ENCODE assay signal across 15 cellular contexts in the genomic region with DNA sequence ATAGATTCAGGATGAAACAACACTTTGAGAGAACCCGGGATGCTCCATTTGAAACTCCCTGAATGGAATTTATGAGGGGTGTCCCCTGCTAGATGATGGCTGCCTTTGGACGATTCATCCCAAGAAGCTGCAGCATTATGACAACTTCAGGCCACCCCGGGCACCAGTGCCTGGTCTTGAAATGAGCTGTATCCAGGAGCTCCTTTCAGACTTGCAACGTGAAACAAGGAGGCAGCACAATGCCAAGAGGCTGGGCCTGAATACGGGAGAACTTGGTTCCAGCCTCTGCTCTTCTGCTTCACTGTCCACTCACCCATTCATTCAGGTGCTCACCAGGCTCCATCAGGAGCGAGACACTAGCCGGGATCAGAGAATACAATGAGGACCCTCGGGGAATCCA.
DNase-seq lines count a peak whose midpoint lies in the region; ATAC-seq and TF ChIP-seq lines count a peak whose summit lies in the region.
"Had no signal": no experiment of that assay in that cellular context is flagged by ENCODE, and none has a peak within 500 bp of the region (broad histone marks: within the 10 kb centered on the region; RNA-seq: fewer than 3 reads in every experiment).

No MANE protein-coding gene starts in this region.

- no peak overlapping the region for H3K4me3 Mint-ChIP-seq in activated CD8-positive, alpha-beta memory T cell treated with anti-CD3 and anti-CD28 coated beads, Interleukin-2, amount 10 ng/mL, durations not matched to agents 7 days and 5 days

- no peak overlapping the region for H3K27ac ChIP-seq in OCI-LY3 (ENCODE audit: low read length)
- H3K27ac ChIP-seq: epithelial cell of prostate had no signal

- H3K27me3 ChIP-seq in OCI-LY3 (ENCODE audit: low read depth, low read length): no peaks in the 10 kb centered on the region
- H3K27me3 ChIP-seq: testis had no signal

- H3K36me3 Mint-ChIP-seq in activated CD8-positive, alpha-beta memory T cell treated with anti-CD3 and anti-CD28 coated beads, Interleukin-2, amount 10 ng/mL, durations not matched to agents 7 days and 5 days: peaks cover 63% of the 10 kb centered on the region

- CTCF ChIA-PET in activated CD8-positive, alpha-beta memory T cell treated with anti-CD3 and anti-CD28 coated beads, Interleukin-2, amount 10 ng/mL, durations not matched to agents 7 days and 5 days (lab: Charles Lee): interaction anchor here (3.3 to 19.9 kb wide), 3 partner anchors 65 to 76 kb away, joined by 13 to 257 read pairs (median 51); a partner anchor contains a TSS

- H4K20me1 ChIP-seq in OCI-LY3 (ENCODE audit: insufficient read depth, low read length): no peaks in the 10 kb centered on the region

- peaks cover 25% of the 10 kb centered on the region for H3K36me3 ChIP-seq in OCI-LY3 (replicated peaks; ENCODE audit: low read depth, low read length)

- peaks cover 68% of the 10 kb centered on the region for H3K4me1 Mint-ChIP-seq in activated CD8-positive, alpha-beta memory T cell treated with anti-CD3 and anti-CD28 coated beads, Interleukin-2, amount 10 ng/mL, durations not matched to agents 7 days and 5 days

- H3K27ac Mint-ChIP-seq in activated CD8-positive, alpha-beta memory T cell treated with anti-CD3 and anti-CD28 coated beads, Interleukin-2, amount 10 ng/mL, durations not matched to agents 7 days and 5 days: peak overlapping the region; percentile 91

- no peaks in the 10 kb centered on the region for H3K9me3 ChIP-seq in OCI-LY3 (ENCODE audit: insufficient read depth, low read length)
- H3K9me3 ChIP-seq: testis had no signal

- no peaks in the 10 kb centered on the region for H3K9me3 Mint-ChIP-seq in activated CD8-positive, alpha-beta memory T cell treated with anti-CD3 and anti-CD28 coated beads, Interleukin-2, amount 10 ng/mL, durations not matched to agents 7 days and 5 days (ENCODE audit: low read depth)

- no peak for DNase-seq in activated CD8-positive, alpha-beta memory T cell treated with anti-CD3 and anti-CD28 coated beads, Interleukin-2, amount 10 ng/mL, durations not matched to agents 7 days and 5 days
- DNase-seq in activated CD8-positive, alpha-beta memory T cell treated with anti-CD3 and anti-CD28 coated beads, Interleukin-2, amount 50 U/mL, for 4 hours: no peak
- DNase-seq in cerebellar cortex (ENCODE audit: low spot score): peak; percentile 50
- peak; percentile 47 for DNase-seq in stimulated activated CD8-positive, alpha-beta memory T cell treated with anti-CD3 and anti-CD28 coated beads, Interleukin-4, amount 100 ng/mL, for 48 hours
- no peak for DNase-seq in NCI-H2107 treated with DMSO at 0.1 percent for 48 hours (lab: John Stamatoyannopoulos, UW; ENCODE audit: unreplicated experiment)
- DNase-seq in GOT3 (lab: John Stamatoyannopoulos, UW): no peak
- DNase-seq: ACHN; activated effector memory CD4-positive, alpha-beta T cell treated with anti-CD3 and anti-CD28 coated beads, Interleukin-2, amount 50 U/mL, for 16 hours; caudate nucleus; glutamatergic neuron; HCEC 1CT; testis had no signal

- no peak overlapping the region for H3K4me3 ChIP-seq in OCI-LY3 (ENCODE audit: low read length)
- H3K4me3 ChIP-seq: testis had no signal

- peak overlapping the region; percentile 86; the same call in 1 of the 2 replicates for H3K4me2 ChIP-seq in OCI-LY3 (ENCODE audit: low read length)

- no peaks in the 10 kb centered on the region for H3K27me3 Mint-ChIP-seq in activated CD8-positive, alpha-beta memory T cell treated with anti-CD3 and anti-CD28 coated beads, Interleukin-2, amount 10 ng/mL, durations not matched to agents 7 days and 5 days

- no peak for TF ChIP-seq CTCF in OCI-LY3 (IDR thresholded peaks at IDR 0.05; ENCODE audit: low read depth, low read length)

- peaks cover 69% of the 10 kb centered on the region for H3K4me1 ChIP-seq in OCI-LY3 (ENCODE audit: low read length)

- H2AFZ ChIP-seq in OCI-LY3 (ENCODE audit: low read depth, low read length): no peak overlapping the region

- H3K9ac ChIP-seq in OCI-LY3 (ENCODE audit: low read length): no peak overlapping the region

- no peak for ATAC-seq in activated CD8-positive, alpha-beta memory T cell treated with anti-CD3 and anti-CD28 coated beads, Interleukin-2, amount 10 ng/mL, durations not matched to agents 7 days and 5 days
- ATAC-seq in HG03095 (IDR thresholded peaks at IDR 0.05; ENCODE audit: unreplicated experiment): no peak

- H3K79me2 ChIP-seq in OCI-LY3 (ENCODE audit: low read length): peaks cover 13% of the 10 kb centered on the region

Comparison
In these comparisons a context has a peak if more than half of its experiments do, and no peak if none do; other contexts are left out.
1. DNase-seq: peak in cerebellar cortex (single experiment) and stimulated activated CD8-positive, alpha-beta memory T cell treated with anti-CD3 and anti-CD28 coated beads, Interleukin-4, amount 100 ng/mL, for 48 hours (single experiment); none in activated CD8-positive, alpha-beta memory T cell treated with anti-CD3 and anti-CD28 coated beads, Interleukin-2, amount 10 ng/mL, durations not matched to agents 7 days and 5 days (single experiment), activated CD8-positive, alpha-beta memory T cell treated with anti-CD3 and anti-CD28 coated beads, Interleukin-2, amount 50 U/mL, for 4 hours (single experiment), NCI-H2107 treated with DMSO at 0.1 percent for 48 hours (single experiment) and GOT3 (single experiment).